In the genomic region with DNA sequence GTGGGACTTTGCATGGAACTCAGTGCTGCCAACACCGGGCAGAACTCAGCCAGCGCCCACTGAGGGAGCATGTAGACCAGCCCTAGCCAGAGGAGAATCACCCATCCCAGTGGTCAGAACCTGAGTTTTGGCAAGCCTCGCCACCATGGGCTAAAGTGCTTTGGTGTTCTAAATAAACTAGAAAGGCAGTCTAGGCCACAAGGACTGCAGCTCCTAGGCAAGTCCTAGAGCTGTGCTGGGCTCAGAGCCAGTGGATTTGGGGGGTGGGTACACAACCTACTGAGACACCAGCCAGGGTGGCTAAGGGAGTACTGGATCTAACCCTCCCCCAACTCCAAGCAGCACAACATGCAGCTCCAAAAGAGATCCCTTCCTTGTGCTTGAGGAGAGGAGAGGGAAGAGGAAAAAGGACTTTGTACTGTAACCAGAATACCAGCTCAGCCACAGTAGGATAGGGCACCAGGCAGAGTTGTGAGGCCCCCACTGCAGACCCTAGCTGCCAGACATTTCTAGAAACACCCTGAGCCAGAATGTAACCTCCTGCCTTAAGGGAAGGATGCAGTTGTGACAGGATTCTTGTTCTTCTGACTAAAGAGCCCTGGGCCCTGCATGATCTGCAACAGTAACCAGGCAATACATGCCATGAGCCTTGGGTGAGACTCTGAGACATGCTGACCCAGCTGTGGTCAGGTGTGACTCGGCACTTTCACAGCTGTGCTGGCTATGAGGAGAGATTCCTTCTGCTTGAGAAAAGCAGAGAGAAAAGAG, we compare ENCODE assay signal across 9 cellular contexts. TPM values are rescaled to one million over a fixed set of nuclear protein-coding genes. Genes with fewer than 3 reads are reported as not detected.
DNase-seq lines count a peak whose midpoint lies in the region; ATAC-seq, FAIRE-seq and TF ChIP-seq lines count a peak whose summit lies in the region.
"Had no signal": no experiment of that assay in that cellular context is flagged by ENCODE, and none has a peak within 500 bp of the region (broad histone marks: within the 10 kb centered on the region; RNA-seq: fewer than 3 reads in every experiment).

No MANE protein-coding gene starts in this region.

- ATAC-seq in GM18508 (IDR thresholded peaks at IDR 0.05; ENCODE audit: insufficient read depth, unreplicated experiment), result peak; percentile 53
- peak; percentile 73 for ATAC-seq in HG02678 (IDR thresholded peaks at IDR 0.05; ENCODE audit: unreplicated experiment)
- peak; percentile 80 for ATAC-seq in HepG2

- H3K4me1 Mint-ChIP-seq in activated naive CD8-positive, alpha-beta T cell treated with anti-CD3 and anti-CD28 coated beads for 36 hours, result peaks cover 21% of the 10 kb centered on the region

- peaks cover 19% of the 10 kb centered on the region for H3K4me1 ChIP-seq in HepG2 (ENCODE audit: insufficient read depth, low read length)

- no peak for TF ChIP-seq CTCF in HepG2 (CRISPR knock-in tag; IDR thresholded peaks at IDR 0.05)

- WGBS in HepG2 (ENCODE audit: low lambda C conversion rate), result 100% methylated on average over 2 of the region's 4 CpGs

- H3K4me3 ChIP-seq in HepG2 (replicated peaks in 1 of 3; ENCODE audit: insufficient read depth in 1 of 3, low read depth in 2 of 3, low read length in 3 of 3), result no peak overlapping the region

- no peaks in the 10 kb centered on the region; a peak in 1 of 5 replicates for H3K36me3 ChIP-seq in HepG2 (replicated peaks in 1 of 2; ENCODE audit: control insufficient read depth in 1 of 2, insufficient read depth in 2 of 2, low read length in 2 of 2)

- H3K9me3 ChIP-seq in HepG2 (ENCODE audit: low read length), result no peaks in the 10 kb centered on the region

- FAIRE-seq in HepG2 (lab: Jason Lieb, UNC), result no peak

- no peak overlapping the region for H3K27ac ChIP-seq in HepG2 (ENCODE audit: extremely low read length, insufficient read depth, low read length)

- intact Hi-C loops in HepG2 (cut with micrococcal nuclease; ENCODE audit: unreplicated experiment), result no loop called here

- no peak overlapping the region for H3K4me2 ChIP-seq in HepG2 (ENCODE audit: low read depth, low read length)

- in situ Hi-C loops in HepG2 (cut with HindIII; ENCODE audit: extremely low pct_ligation_motif_present, low pct_unique_long_range_greater_than_20kb), result no loop called here

- H3K4me3 Mint-ChIP-seq in activated naive CD8-positive, alpha-beta T cell treated with anti-CD3 and anti-CD28 coated beads for 36 hours, result no peak overlapping the region
- H3K4me3 Mint-ChIP-seq: activated naive CD8-positive, alpha-beta T cell treated with anti-CD3 and anti-CD28 coated beads, Interleukin-2, amount 10 ng/mL, durations not matched to agents 7 days and 5 days had no signal

- peaks cover 19% of the 10 kb centered on the region for H3K9me3 Mint-ChIP-seq in activated naive CD8-positive, alpha-beta T cell treated with anti-CD3 and anti-CD28 coated beads for 36 hours

- no peak for TF ChIP-seq RAD21 in HepG2 (CRISPR knock-in tag; IDR thresholded peaks at IDR 0.05)

- CTCF ChIA-PET in HepG2 (lab: Yijun Ruan, JAX; ENCODE audit: low intra/inter-chr PET ratio, low total read pairs), result no interaction called here

- POLR2A ChIA-PET in HepG2 (lab: Yijun Ruan, JAX), result no interaction called here

- no peaks in the 10 kb centered on the region for H3K79me2 ChIP-seq in HepG2 (ENCODE audit: insufficient read depth, low read length)

- H4K20me1 ChIP-seq in HepG2 (ENCODE audit: insufficient read depth, low read length), result no peaks in the 10 kb centered on the region

- no TSS peak for BruUV-seq in HepG2 (replicated peaks; lab: Mats Ljungman, UMichigan)

- TF ChIP-seq POLR2A in HepG2 (IDR thresholded peaks at IDR 0.05; ENCODE audit: insufficient read depth in 1 of 2, low read depth in 2 of 2, low read length in 2 of 2), result no peak

- H3K36me3 Mint-ChIP-seq in activated naive CD8-positive, alpha-beta T cell treated with anti-CD3 and anti-CD28 coated beads for 36 hours, result peaks cover 4% of the 10 kb centered on the region

- H3K27ac Mint-ChIP-seq in activated naive CD8-positive, alpha-beta T cell treated with anti-CD3 and anti-CD28 coated beads for 36 hours, result no peak overlapping the region
- H3K27ac Mint-ChIP-seq: activated naive CD8-positive, alpha-beta T cell treated with anti-CD3 and anti-CD28 coated beads, Interleukin-2, amount 10 ng/mL, durations not matched to agents 7 days and 5 days had no signal

- peaks cover 54% of the 10 kb centered on the region for H3K27me3 Mint-ChIP-seq in activated naive CD8-positive, alpha-beta T cell treated with anti-CD3 and anti-CD28 coated beads for 36 hours

- no peak overlapping the region for H3K9ac ChIP-seq in HepG2 (ENCODE audit: insufficient read depth, low read depth, low read length)

- peak; percentile 73 for DNase-seq in RPMI7951 (ENCODE audit: low read depth)
- peak; percentile 20 for DNase-seq in HepG2 (ENCODE audit: low spot score)
- no peak for DNase-seq in SKM-1 (lab: John Stamatoyannopoulos, UW; ENCODE audit: unreplicated experiment)
- no peak for DNase-seq in NCI-H2107 (lab: John Stamatoyannopoulos, UW)
- no peak for DNase-seq in stimulated activated CD8-positive, alpha-beta memory T cell treated with anti-CD3 and anti-CD28 coated beads, Interleukin-4, amount 100 ng/mL, for 48 hours
- no peak for DNase-seq in activated naive CD8-positive, alpha-beta T cell treated with anti-CD3 and anti-CD28 coated beads for 36 hours
- DNase-seq: activated naive CD8-positive, alpha-beta T cell treated with anti-CD3 and anti-CD28 coated beads, Interleukin-2, amount 10 ng/mL, durations not matched to agents 7 days and 5 days had no signal

- H2AFZ ChIP-seq in HepG2 (ENCODE audit: low read length), result no peak overlapping the region

- H3K27me3 ChIP-seq in HepG2 (ENCODE audit: control insufficient read depth in 1 of 2, insufficient read depth in 2 of 2, low read length in 2 of 2), result no peaks in the 10 kb centered on the region

- TF ChIP-seq EP300 in HepG2 (IDR thresholded peaks at IDR 0.05; ENCODE audit: low read depth in 2 of 2, low read length in 2 of 2) (no peak), HepG2 (CRISPR knock-in tag; IDR thresholded peaks at IDR 0.05; ENCODE audit: borderline replicate concordance) (no peak)

TF ChIP-seq in HepG2, 621 proteins besides CTCF, POLR2A, EP300 and RAD21 (continues in another document):
- TF ChIP-seq, protein P1, sequence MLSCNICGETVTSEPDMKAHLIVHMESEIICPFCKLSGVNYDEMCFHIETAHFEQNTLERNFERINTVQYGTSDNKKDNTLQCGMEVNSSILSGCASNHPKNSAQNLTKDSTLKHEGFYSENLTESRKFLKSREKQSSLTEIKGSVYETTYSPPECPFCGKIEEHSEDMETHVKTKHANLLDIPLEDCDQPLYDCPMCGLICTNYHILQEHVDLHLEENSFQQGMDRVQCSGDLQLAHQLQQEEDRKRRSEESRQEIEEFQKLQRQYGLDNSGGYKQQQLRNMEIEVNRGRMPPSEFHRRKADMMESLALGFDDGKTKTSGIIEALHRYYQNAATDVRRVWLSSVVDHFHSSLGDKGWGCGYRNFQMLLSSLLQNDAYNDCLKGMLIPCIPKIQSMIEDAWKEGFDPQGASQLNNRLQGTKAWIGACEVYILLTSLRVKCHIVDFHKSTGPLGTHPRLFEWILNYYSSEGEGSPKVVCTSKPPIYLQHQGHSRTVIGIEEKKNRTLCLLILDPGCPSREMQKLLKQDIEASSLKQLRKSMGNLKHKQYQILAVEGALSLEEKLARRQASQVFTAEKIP (CRISPR knock-in tag; IDR thresholded peaks at IDR 0.05; ENCODE audit: borderline replicate concordance), result no peak
- TF ChIP-seq PHB2 (IDR thresholded peaks at IDR 0.05; ENCODE audit: partially characterized antibody), result no peak
- TF ChIP-seq MAZ (IDR thresholded peaks at IDR 0.05; ENCODE audit: borderline replicate concordance, low read depth, low read length), result no peak
- TF ChIP-seq MAZ (CRISPR knock-in tag; IDR thresholded peaks at IDR 0.05; ENCODE audit: low read depth), result no peak
- TF ChIP-seq NR3C1 (CRISPR knock-in tag; IDR thresholded peaks at IDR 0.05), result no peak
- no peak for TF ChIP-seq XBP1 (CRISPR knock-in tag; IDR thresholded peaks at IDR 0.05)
- TF ChIP-seq MAFF (IDR thresholded peaks at IDR 0.05; ENCODE audit: low read depth, low read length), result peak; percentile 84
- no peak for TF ChIP-seq ZNF552 (CRISPR knock-in tag; IDR thresholded peaks at IDR 0.05; ENCODE audit: borderline replicate concordance)

RNA-seq across cellular contexts. Expression of a gene that starts 24.4 kb away (rescaled TPM):
- 20.2 and 24.9 TPM in 2 replicates for total RNA-seq in RPMI7951 (2014; rRNA removed; shearing (Covaris generic))
- total RNA-seq in HepG2 (2016; rRNA removed; fragmentation: Illumina TruSeq; extraction: Trizol), result 19.2 and 30.0 TPM in 2 replicates
- total RNA-seq in HepG2 (2016; cell fraction: cytosol; rRNA removed; fragmentation: Illumina TruSeq; extraction: Trizol; ENCODE audit: low read depth), result 3.4 and 5.0 TPM in 2 replicates
- total RNA-seq in HepG2 (2016; cell fraction: insoluble cytoplasmic fraction; rRNA removed; fragmentation: Illumina TruSeq; extraction: Trizol), result 20.2 and 27.5 TPM in 2 replicates
- total RNA-seq in HepG2 (2016; cell fraction: membrane; rRNA removed; fragmentation: Illumina TruSeq; extraction: Trizol), result 8.4 and 9.3 TPM in 2 replicates
- 15.5 and 19.2 TPM in 2 replicates for total RNA-seq in HepG2 (2016; cell fraction: nucleus; rRNA removed; fragmentation: Illumina TruSeq; extraction: Trizol)
- polyA plus RNA-seq in HepG2 (2011; rRNA removed), result 27.2 and 28.2 TPM in 2 replicates
- polyA plus RNA-seq in HepG2 (2011; cell fraction: cytosol; rRNA removed), result 21.7 and 24.2 TPM in 2 replicates
- 56.7 and 59.2 TPM in 2 replicates for polyA plus RNA-seq in HepG2 (2011; cell fraction: nucleus; rRNA removed)
- 16.9 and 17.5 TPM in 2 replicates for polyA plus RNA-seq in HepG2 (2012)
- 2.6 and 3.4 TPM in 2 replicates for polyA plus RNA-seq in HepG2 (2016; cell fraction: cytosol; fragmentation: Illumina TruSeq; extraction: Trizol; ENCODE audit: low read depth)
- 35.8 and 38.3 TPM in 2 replicates for polyA plus RNA-seq in HepG2 (2016; cell fraction: insoluble cytoplasmic fraction; fragmentation: Illumina TruSeq; extraction: Trizol; ENCODE audit: low read depth)
- polyA plus RNA-seq in HepG2 (2016; cell fraction: membrane; fragmentation: Illumina TruSeq; extraction: Trizol; ENCODE audit: low read depth), result 6.0 and 6.2 TPM in 2 replicates
- 30.3 and 31.2 TPM in 2 replicates for polyA plus RNA-seq in HepG2 (2016; cell fraction: nucleus; fragmentation: Illumina TruSeq; extraction: Trizol; ENCODE audit: insufficient read depth, low read depth)
- polyA minus RNA-seq in HepG2 (2011; rRNA and poly(A)+ RNA removed; ENCODE audit: low replicate concordance), result 30.0 and 31.2 TPM in 2 replicates
- 7.8 and 10.8 TPM in 2 replicates for polyA minus RNA-seq in HepG2 (2011; cell fraction: cytosol; rRNA and poly(A)+ RNA removed)
- polyA minus RNA-seq in HepG2 (2011; cell fraction: nucleus; rRNA and poly(A)+ RNA removed), result 47.3 and 58.2 TPM in 2 replicates
- total RNA-seq in activated naive CD8-positive, alpha-beta T cell treated with anti-CD3 and anti-CD28 coated beads for 36 hours, result 1 to 10 TPM; 6.4 to 7.5 TPM

Comparison
In these comparisons a context has a peak if more than half of its experiments do, and no peak if none do; other contexts are left out.
1. DNase-seq: peak in RPMI7951 (single experiment) and HepG2 (single experiment); none in SKM-1 (single experiment), NCI-H2107 (single experiment), stimulated activated CD8-positive, alpha-beta memory T cell treated with anti-CD3 and anti-CD28 coated beads, Interleukin-4, amount 100 ng/mL, for 48 hours (single experiment) and activated naive CD8-positive, alpha-beta T cell treated with anti-CD3 and anti-CD28 coated beads for 36 hours (single experiment).
2. Peak in every context shown above with its lines, with median percentiles within 50 percentile points of each other: ATAC-seq.